15 cellular contexts compared by ENCODE assay signal in the genomic region with DNA sequence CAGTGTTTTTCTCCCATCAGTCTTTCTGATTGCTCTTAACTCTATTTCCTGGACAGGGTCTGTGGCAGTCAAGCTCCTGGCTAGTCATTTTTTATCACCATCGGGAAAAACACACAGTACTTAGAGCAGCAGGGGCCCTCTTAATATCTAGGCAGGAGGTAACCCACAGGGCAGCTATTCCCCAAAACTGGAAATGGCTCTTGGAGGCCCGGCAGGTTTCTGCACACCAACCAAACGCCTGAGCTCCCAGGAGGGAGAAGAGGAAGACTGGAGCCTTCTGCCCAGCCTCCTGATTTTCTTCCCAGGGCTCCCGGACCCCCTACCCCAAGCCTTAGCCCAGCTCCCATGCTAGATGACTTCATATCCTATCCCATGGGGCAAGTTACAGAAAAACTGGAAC. TPM values are rescaled to one million over a fixed set of nuclear protein-coding genes. Genes with fewer than 3 reads are reported as not detected.
A peak's percentile ranks its signal among the peaks of the same experiment; 100 is the strongest.
DNase-seq lines count a peak whose midpoint lies in the region; TF ChIP-seq lines count a peak whose summit lies in the region.
"Had no signal": no experiment of that assay in that cellular context is flagged by ENCODE, and none has a peak within 500 bp of the region (broad histone marks: within the 10 kb centered on the region; RNA-seq: fewer than 3 reads in every experiment).

No MANE protein-coding gene starts in this region.

- no peak overlapping the region for H3K27ac ChIP-seq in endodermal cell (ENCODE audit: low read depth, low read length)
- H3K27ac ChIP-seq: BLaER1 treated with 17β-estradiol and CSF1 and Interleukin-3, amounts not matched to agents 10 nM and 100 nM had no signal

- no peaks in the 10 kb centered on the region for H3K4me1 ChIP-seq in endodermal cell (ENCODE audit: control insufficient read depth, insufficient read depth, low read length)
- H3K4me1 ChIP-seq: BLaER1 treated with 17β-estradiol and CSF1 and Interleukin-3, amounts not matched to agents 10 nM and 100 nM had no signal

- no peaks in the 10 kb centered on the region for H3K36me3 ChIP-seq in endodermal cell (ENCODE audit: control insufficient read depth, insufficient read depth, low read length)

- H3K27ac Mint-ChIP-seq in endodermal cell (no peak overlapping the region), osteocyte (ENCODE audit: unreplicated experiment) (no peak overlapping the region)
- H3K27ac Mint-ChIP-seq: H9 had no signal

- WGBS in endodermal cell (ENCODE audit: insufficient coverage in 1 of 2, insufficient read length in 1 of 2), 2 experiments: 74 to 79% methylated on average over 2 to 4 of the region's 4 CpGs

- H3K4me3 Mint-ChIP-seq in endodermal cell: no peak overlapping the region
- no peak overlapping the region for H3K4me3 Mint-ChIP-seq in osteocyte (ENCODE audit: unreplicated experiment)
- H3K4me3 Mint-ChIP-seq: CD4-positive, CD25-positive, alpha-beta regulatory T cell; H9 had no signal

- H3K9ac ChIP-seq in endodermal cell (ENCODE audit: extremely low read depth, low read length, poor library complexity, severe bottlenecking): no peak overlapping the region
- H3K9ac ChIP-seq: BLaER1 treated with 17β-estradiol and CSF1 and Interleukin-3, amounts not matched to agents 10 nM and 100 nM had no signal

- H3K4me1 Mint-ChIP-seq in endodermal cell (no peaks in the 10 kb centered on the region), osteocyte (ENCODE audit: unreplicated experiment) (no peaks in the 10 kb centered on the region)
- H3K4me1 Mint-ChIP-seq: CD4-positive, CD25-positive, alpha-beta regulatory T cell had no signal

- peaks cover 2% of the 10 kb centered on the region for H3K27me3 Mint-ChIP-seq in endodermal cell (ENCODE audit: insufficient read depth)
- H3K27me3 Mint-ChIP-seq in osteocyte (ENCODE audit: unreplicated experiment): no peaks in the 10 kb centered on the region

- DNase-seq in NCI-H1417 (lab: John Stamatoyannopoulos, UW): peak in 2 of 3 experiments; percentile 13 to 40
- DNase-seq in NCI-H1417 treated with DMSO at 0.1 percent for 48 hours (lab: John Stamatoyannopoulos, UW): no peak
- DNase-seq in GM03348 (ENCODE audit: low spot score): peak; percentile 0
- peak; percentile 20 for DNase-seq in endodermal cell
- peak; percentile 59 for DNase-seq in osteocyte (ENCODE audit: extremely low spot score, unreplicated experiment)
- no peak for DNase-seq in DMS53 (lab: John Stamatoyannopoulos, UW)
- no peak for DNase-seq in hepatic stellate cell (ENCODE audit: low spot score)
- DNase-seq: ACHN; CD4-positive, CD25-positive, alpha-beta regulatory T cell; EL; GOT3; H9 had no signal

- H3K36me3 Mint-ChIP-seq in endodermal cell (ENCODE audit: low read depth) (no peaks in the 10 kb centered on the region), osteocyte (ENCODE audit: unreplicated experiment) (no peaks in the 10 kb centered on the region)
- H3K36me3 Mint-ChIP-seq: CD4-positive, CD25-positive, alpha-beta regulatory T cell had no signal

- H3K27me3 ChIP-seq in endodermal cell (ENCODE audit: control insufficient read depth, insufficient read depth, low read length, poor library complexity, severe bottlenecking): no peaks in the 10 kb centered on the region
- H3K27me3 ChIP-seq: BLaER1 treated with 17β-estradiol and CSF1 and Interleukin-3, amounts not matched to agents 10 nM and 100 nM had no signal

- H3K9me3 Mint-ChIP-seq in endodermal cell: peaks cover 12% of the 10 kb centered on the region
- peaks cover 16% of the 10 kb centered on the region for H3K9me3 Mint-ChIP-seq in osteocyte (ENCODE audit: unreplicated experiment)

- H3K4me3 ChIP-seq in endodermal cell (ENCODE audit: low read length): no peak overlapping the region
- H3K4me3 ChIP-seq: BLaER1 treated with 17β-estradiol and CSF1 and Interleukin-3, amounts not matched to agents 10 nM and 100 nM had no signal

- no peaks in the 10 kb centered on the region for H3K9me3 ChIP-seq in endodermal cell (ENCODE audit: control insufficient read depth, low read length)

- TF ChIP-seq CTCF in endodermal cell (conservative IDR thresholded peaks at IDR 0.05) (no peak), osteocyte (IDR thresholded peaks at IDR 0.05) (no peak)

RNA-seq across cellular contexts. Expression of gene VSTM2B, which starts 49.3 kb away (rescaled TPM):
- total RNA-seq in endodermal cell (under 1 TPM in 1 of 2 donors, not detected in 1; 0.18 TPM), osteocyte (not detected in 2 replicates)
- 1.0 TPM for polyA plus RNA-seq in endodermal cell (2013, experiment 1 of 2)
- 1.5 TPM for polyA plus RNA-seq in endodermal cell (2013, experiment 2 of 2)
- total RNA-seq: A172; CD4-positive, CD25-positive, alpha-beta regulatory T cell; HT1080 had no signal
- polyA plus RNA-seq: CD4-positive, CD25-positive, alpha-beta regulatory T cell had no signal

Comparison
In these comparisons a context has a peak if more than half of its experiments do, and no peak if none do; other contexts are left out.
1. DNase-seq: peak in NCI-H1417 (2 of 3), GM03348 (single experiment), endodermal cell (single experiment) and osteocyte (single experiment); none in NCI-H1417 treated with DMSO at 0.1 percent for 48 hours (single experiment), DMS53 (single experiment) and hepatic stellate cell (single experiment).